ENCODE assay signal across 2 cellular contexts in genomic region chr11:125923012-125923579, GRCh38.
A peak's percentile ranks its signal among the peaks of the same experiment; 100 is the strongest.
TF ChIP-seq lines count a peak whose summit lies in the region.

No MANE protein-coding gene starts in this region.

TF ChIP-seq in WTC11, 78 proteins besides CTCF, POLR2A, EP300 and RAD21 (continued from another document):
- TF ChIP-seq ARID4B (CRISPR knock-in tag; IDR thresholded peaks at IDR 0.05; ENCODE audit: borderline replicate concordance), result no peak
- TF ChIP-seq KAT7 (CRISPR knock-in tag; IDR thresholded peaks at IDR 0.05; ENCODE audit: borderline replicate concordance), result no peak
- TF ChIP-seq PRRX2 (CRISPR knock-in tag; IDR thresholded peaks at IDR 0.05), result no peak
- TF ChIP-seq IRF2 (CRISPR knock-in tag; IDR thresholded peaks at IDR 0.05; ENCODE audit: borderline replicate concordance, low read depth), result no peak
- no peak for TF ChIP-seq NFYB (CRISPR knock-in tag; conservative IDR thresholded peaks at IDR 0.05; ENCODE audit: low read depth)
- TF ChIP-seq ZNF671 (CRISPR knock-in tag; IDR thresholded peaks at IDR 0.05), result no peak
- no peak for TF ChIP-seq USF1 (CRISPR knock-in tag; IDR thresholded peaks at IDR 0.05)

TF ChIP-seq in HepG2, 621 proteins besides CTCF, POLR2A, EP300 and RAD21 (continued from another document and continues in another):
- TF ChIP-seq ZBTB25 (CRISPR knock-in tag; IDR thresholded peaks at IDR 0.05) (no peak), KDM2A (CRISPR knock-in tag; IDR thresholded peaks at IDR 0.05; ENCODE audit: borderline replicate concordance, low read depth) (0 out of 2 replicates have a peak, but pooled peaks have one; percentile 29), SMARCE1 (IDR thresholded peaks at IDR 0.05; ENCODE audit: borderline replicate concordance) (no peak), PHF21A (CRISPR knock-in tag; IDR thresholded peaks at IDR 0.05) (0 out of 2 replicates have a peak, but pooled peaks have one; percentile 23), SALL1 (CRISPR knock-in tag; IDR thresholded peaks at IDR 0.05) (no peak), KDM4B (CRISPR knock-in tag; IDR thresholded peaks at IDR 0.05) (peak; percentile 29; the same call in 1 of the 2 replicates), CSRNP2 (CRISPR knock-in tag; conservative IDR thresholded peaks at IDR 0.05; ENCODE audit: low read depth) (no peak), KLF12 (CRISPR knock-in tag; IDR thresholded peaks at IDR 0.05; ENCODE audit: borderline replicate concordance) (no peak), SMAD9 (CRISPR knock-in tag; IDR thresholded peaks at IDR 0.05) (no peak), ZBTB39 (CRISPR knock-in tag; IDR thresholded peaks at IDR 0.05) (no peak), YY1 (IDR thresholded peaks at IDR 0.05; ENCODE audit: insufficient read depth, insufficient replicate concordance, low read depth, low read length) (no peak), PATZ1 (CRISPR knock-in tag; IDR thresholded peaks at IDR 0.05) (peak; percentile 23; the same call in 1 of the 2 replicates), THRA (CRISPR knock-in tag; IDR thresholded peaks at IDR 0.05; ENCODE audit: borderline replicate concordance) (no peak), THAP11 (CRISPR knock-in tag; IDR thresholded peaks at IDR 0.05) (peak; percentile 27; the same call in 1 of the 2 replicates), HMGXB3 (CRISPR knock-in tag; IDR thresholded peaks at IDR 0.05; ENCODE audit: borderline replicate concordance) (no peak), ARID2 (CRISPR knock-in tag; IDR thresholded peaks at IDR 0.05; ENCODE audit: borderline replicate concordance) (no peak), ZHX1 (CRISPR knock-in tag; IDR thresholded peaks at IDR 0.05; ENCODE audit: low read depth) (no peak), ZNF543 (CRISPR knock-in tag; IDR thresholded peaks at IDR 0.05) (no peak), RCOR2 (CRISPR knock-in tag; IDR thresholded peaks at IDR 0.05) (no peak), ZNF407 (CRISPR knock-in tag; IDR thresholded peaks at IDR 0.05; ENCODE audit: not compliant biosample characterization) (no peak), STAG1 (CRISPR knock-in tag; IDR thresholded peaks at IDR 0.05) (peak; percentile 95), TAF1 (CRISPR knock-in tag; IDR thresholded peaks at IDR 0.05) (no peak), ZNF747 (CRISPR knock-in tag; IDR thresholded peaks at IDR 0.05; ENCODE audit: borderline replicate concordance) (no peak), ZNF253 (CRISPR knock-in tag; IDR thresholded peaks at IDR 0.05; ENCODE audit: borderline replicate concordance) (no peak), HMG20B (CRISPR knock-in tag; conservative IDR thresholded peaks at IDR 0.05) (no peak), MATR3 (CRISPR knock-in tag; IDR thresholded peaks at IDR 0.05) (no peak)
